ENCODE assay signal across 22 cellular contexts in genomic region chr6:124436803-124437202, GRCh38.
"Had no signal": no experiment of that assay in that cellular context is flagged by ENCODE, and none has a peak within 500 bp of the region (broad histone marks: within the 10 kb centered on the region; RNA-seq: fewer than 3 reads in every experiment).

No MANE protein-coding gene starts in this region.

- DNase-seq: activated CD4-positive, alpha-beta T cell treated with anti-CD3 and anti-CD28 coated beads, Interleukin-2, amount 10 ng/mL, durations not matched to agents 24 days and 14 days; activated CD8-positive, alpha-beta memory T cell treated with anti-CD3 and anti-CD28 coated beads, Interleukin-2, amount 10 ng/mL, durations not matched to agents 7 days and 5 days; activated CD8-positive, alpha-beta T cell treated with anti-CD3 and anti-CD28 coated beads for 36 hours; activated effector memory CD4-positive, alpha-beta T cell treated with anti-CD3 and anti-CD28 coated beads, Interleukin-2, amount 50 U/mL, for 16 hours; activated naive CD4-positive, alpha-beta T cell treated with anti-CD3 and anti-CD28 coated beads, Interleukin-2, amount 10 ng/mL, durations not matched to agents 7 days and 5 days; activated naive CD8-positive, alpha-beta T cell treated with anti-CD3 and anti-CD28 coated beads, Interleukin-2, amount 50 U/mL, for 24 hours; activated T-cell treated with anti-CD3 and anti-CD28 coated beads for 4 hours; cerebellar nuclear complex; heart left ventricle; left ventricle myocardium superior; mammary epithelial cell; natural killer cell; pancreas; right cardiac atrium; stimulated activated CD4-positive, alpha-beta T cell treated with anti-CD3 and anti-CD28 coated beads, Interleukin-12 subunit alpha, Interleukin-12 subunit beta, amount 100 ng/mL, for 4 hours; stimulated activated CD4-positive, alpha-beta T cell treated with anti-CD3 and anti-CD28 coated beads, Interleukin-4, amount 100 ng/mL, for 4 hours; substantia nigra; thyroid gland; upper lobe of right lung had no signal

- ATAC-seq: activated CD4-positive, CD25-positive, alpha-beta regulatory T cell treated with anti-CD3 and anti-CD28 coated beads, Interleukin-2, amount 50 U/mL, for 24 hours; activated CD8-positive, alpha-beta memory T cell treated with anti-CD3 and anti-CD28 coated beads, Interleukin-2, amount 10 ng/mL, durations not matched to agents 7 days and 5 days; activated CD8-positive, alpha-beta T cell treated with anti-CD3 and anti-CD28 coated beads for 36 hours; activated naive CD8-positive, alpha-beta T cell treated with anti-CD3 and anti-CD28 coated beads, Interleukin-2, amount 50 U/mL, for 24 hours; heart left ventricle; left ventricle myocardium superior; natural killer cell; pancreas; right cardiac atrium; upper lobe of right lung had no signal

- FAIRE-seq: islet of Langerhans, pancreas had no signal

- H3K9me3 ChIP-seq: heart left ventricle, pancreas, thyroid gland, upper lobe of right lung had no signal

- H3K36me3 ChIP-seq: heart left ventricle, pancreas, thyroid gland, upper lobe of right lung had no signal

- H3K27ac ChIP-seq: coronary artery, heart left ventricle, pancreas, thyroid gland, upper lobe of right lung had no signal

- H3K4me1 ChIP-seq: heart left ventricle, pancreas, thyroid gland, upper lobe of right lung had no signal

- H3K4me3 ChIP-seq: coronary artery, heart left ventricle, pancreas, thyroid gland, upper lobe of right lung had no signal

- H3K27me3 ChIP-seq: heart left ventricle, pancreas, thyroid gland, upper lobe of right lung had no signal
